ENCODE assay signal across 14 cellular contexts in the genomic region with DNA sequence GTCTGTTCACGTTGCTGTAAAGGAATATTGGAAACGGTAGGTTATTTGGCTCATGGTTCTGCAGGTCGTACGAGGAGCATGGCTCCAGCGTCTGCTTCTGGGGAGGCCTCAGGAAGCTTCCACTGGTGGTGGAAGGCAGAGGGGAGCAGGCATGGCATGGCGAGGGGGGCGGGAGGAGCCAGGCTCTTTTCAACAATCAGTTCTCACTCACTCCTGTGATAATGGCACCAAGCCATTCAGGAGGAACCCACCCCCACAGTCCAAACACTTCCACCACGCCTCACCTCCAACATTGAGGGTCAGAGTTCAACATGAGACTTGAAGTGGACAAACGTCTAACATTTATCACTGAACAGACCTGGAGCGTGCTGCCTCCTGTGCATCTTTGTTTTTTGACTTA.
"Had no signal": no experiment of that assay in that cellular context is flagged by ENCODE, and none has a peak within 500 bp of the region (broad histone marks: within the 10 kb centered on the region; RNA-seq: fewer than 3 reads in every experiment).

No MANE protein-coding gene starts in this region.

- H3K27ac Mint-ChIP-seq: natural killer cell had no signal

- H3K79me2 ChIP-seq: hepatocyte had no signal

- H3K9me3 Mint-ChIP-seq: natural killer cell had no signal

- H3K4me3 Mint-ChIP-seq: natural killer cell had no signal

- H3K27ac ChIP-seq: body of pancreas, esophagus squamous epithelium, hepatocyte, left ventricle myocardium inferior, right atrium auricular region, SJSA1 had no signal

- DNase-seq: activated naive CD4-positive, alpha-beta T cell; amygdala; central memory CD4-positive, alpha-beta T cell; cortex of kidney; effector CD4-positive, alpha-beta T cell; esophagus squamous epithelium; islet precursor cell; left ventricle myocardium inferior; mesenchymal stem cell; natural killer cell had no signal

- ATAC-seq: body of pancreas, natural killer cell had no signal

- H3K4me3 ChIP-seq: body of pancreas, esophagus squamous epithelium, hepatocyte, left ventricle myocardium inferior, right atrium auricular region, SJSA1 had no signal

- H3K9me3 ChIP-seq: body of pancreas, esophagus squamous epithelium, left ventricle myocardium inferior, right atrium auricular region, SJSA1 had no signal

- H2AFZ ChIP-seq: hepatocyte had no signal

- H3K36me3 Mint-ChIP-seq: natural killer cell had no signal

- H3K4me1 ChIP-seq: esophagus squamous epithelium, SJSA1 had no signal

- H3K27me3 ChIP-seq: body of pancreas, hepatocyte, right atrium auricular region, SJSA1 had no signal

- H3K4me2 ChIP-seq: hepatocyte had no signal
